ENCODE assay signal across 25 cellular contexts in the genomic region with DNA sequence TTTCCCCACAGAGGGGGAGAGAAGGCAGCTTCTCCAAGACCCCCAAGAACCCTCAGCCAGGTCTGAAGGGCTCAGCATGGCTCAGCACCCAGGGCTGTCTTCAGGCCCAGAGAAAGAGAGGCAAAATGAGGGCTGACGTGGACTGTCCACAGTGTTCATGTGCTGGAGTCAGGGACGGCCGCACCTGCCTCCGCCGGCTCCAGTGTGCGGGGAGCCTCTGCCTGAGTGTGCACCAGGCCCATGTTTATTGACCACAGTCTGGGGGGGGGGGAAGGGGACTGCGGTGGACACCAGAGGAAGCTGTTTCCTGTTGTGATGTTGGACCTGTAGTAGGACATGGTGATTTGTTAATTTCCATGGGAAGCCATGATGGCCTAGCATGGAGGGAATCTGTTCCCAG. TPM values are rescaled to one million over a fixed set of nuclear protein-coding genes. Genes with fewer than 3 reads are reported as not detected.
DNase-seq lines count a peak whose midpoint lies in the region; ATAC-seq, FAIRE-seq and TF ChIP-seq lines count a peak whose summit lies in the region.
"Had no signal": no experiment of that assay in that cellular context is flagged by ENCODE, and none has a peak within 500 bp of the region (broad histone marks: within the 10 kb centered on the region; RNA-seq: fewer than 3 reads in every experiment).

No MANE protein-coding gene starts in this region.

- H3K9ac ChIP-seq in IMR-90 (ENCODE audit: low read depth, low read length) (no peak overlapping the region), astrocyte (ENCODE audit: low read length) (no peak overlapping the region)

- TF ChIP-seq RAD21 in IMR-90 (IDR thresholded peaks at IDR 0.05; ENCODE audit: low read length), result no peak

- no peak for FAIRE-seq in astrocyte (lab: Jason Lieb, UNC)
- FAIRE-seq: endothelial cell of umbilical vein, pancreas had no signal

- H2BK15ac ChIP-seq in IMR-90 (ENCODE audit: low read depth, low read length), result no peak overlapping the region

- H3K79me2 ChIP-seq in astrocyte (ENCODE audit: insufficient read depth, low read length), result peaks cover 17% of the 10 kb centered on the region

- H3K27me3 Mint-ChIP-seq in astrocyte (ENCODE audit: low read depth, unreplicated experiment), result no peaks in the 10 kb centered on the region
- no peaks in the 10 kb centered on the region for H3K27me3 Mint-ChIP-seq in natural killer cell treated with Interleukin-12 subunit alpha and Interleukin-12 subunit beta and Interleukin-15 and Interleukin-18, amount 100 ng/mL, for 72 hours
- H3K27me3 Mint-ChIP-seq: activated B cell treated with CpG ODN at 0.5 μM for 24 hours; CD4-positive, alpha-beta T cell; stimulated activated naive B cell treated with anti-CD40 and anti-IgM and Interleukin-4, amounts not matched to agents 10 μg/mL and 1 μg/mL and 100 μg/mL, for 72 hours had no signal

- no peak overlapping the region for H2BK20ac ChIP-seq in IMR-90 (ENCODE audit: low read depth, low read length)

- no peak overlapping the region for H3K14ac ChIP-seq in IMR-90 (replicated peaks; ENCODE audit: low read depth, low read length)

- H3K4me2 ChIP-seq in IMR-90 (ENCODE audit: low read depth, low read length) (no peak overlapping the region), astrocyte (ENCODE audit: low read length) (peak overlapping the region; percentile 64)
- H3K4me2 ChIP-seq: hepatocyte had no signal

- no peak overlapping the region for H4K8ac ChIP-seq in IMR-90 (ENCODE audit: low read depth in 2 of 2, low read length in 2 of 2)

- no peak overlapping the region for H3K23ac ChIP-seq in IMR-90 (ENCODE audit: low read depth, low read length)

- TF ChIP-seq CTCF in IMR-90 (conservative IDR thresholded peaks at IDR 0.05; ENCODE audit: low read depth, low read length), result no peak
- no peak for TF ChIP-seq CTCF in astrocyte (IDR thresholded peaks at IDR 0.05; ENCODE audit: insufficient read depth, low read depth, low read length)
- TF ChIP-seq CTCF in dorsolateral prefrontal cortex (IDR thresholded peaks at IDR 0.05 in 54 of 56, conservative IDR thresholded peaks at IDR 0.05 in 2 of 56; ENCODE audit: low read depth in 1 of 56, partially characterized antibody in 56 of 56), result no peak
- no peak for TF ChIP-seq CTCF in body of pancreas (IDR thresholded peaks at IDR 0.05)

- H4K20me1 ChIP-seq in IMR-90 (ENCODE audit: insufficient read depth, low read length) (peaks cover 27% of the 10 kb centered on the region), astrocyte (ENCODE audit: insufficient read depth, low read length) (peaks cover 41% of the 10 kb centered on the region)

- DNase-seq in NCI-H510A (lab: John Stamatoyannopoulos, UW) (peak; percentile 12), NCI-H510A treated with DMSO at 0.1 percent for 48 hours (lab: John Stamatoyannopoulos, UW) (no peak), IMR-90 (no peak), astrocyte (ENCODE audit: low read depth) (no peak), dorsolateral prefrontal cortex (no peak), body of pancreas (no peak)
- DNase-seq in natural killer cell treated with Interleukin-12 subunit alpha and Interleukin-12 subunit beta and Interleukin-15 and Interleukin-18, amount 100 ng/mL, for 72 hours (ENCODE audit: low spot score), result no peak
- DNase-seq: activated B cell treated with CpG ODN at 0.5 μM for 24 hours; activated naive CD4-positive, alpha-beta T cell treated with Interleukin-2 at 50 U/mL for 16 hours; CD4-positive, alpha-beta T cell; DMS79 treated with DMSO at 0.1 percent for 48 hours; GDM1; NCI-H1105; stimulated activated naive B cell treated with anti-CD40 and anti-IgM and Interleukin-4, amounts not matched to agents 10 μg/mL and 1 μg/mL and 100 μg/mL, for 72 hours; T-helper 1 cell; upper lobe of left lung had no signal

- H3K4ac ChIP-seq in IMR-90 (ENCODE audit: low read depth, low read length), result no peak overlapping the region

- H3K4me1 Mint-ChIP-seq in astrocyte (ENCODE audit: low read depth, unreplicated experiment), result peaks cover 4% of the 10 kb centered on the region
- peaks cover 26 to 30% of the 10 kb centered on the region in 2 donors for H3K4me1 Mint-ChIP-seq in natural killer cell treated with Interleukin-12 subunit alpha and Interleukin-12 subunit beta and Interleukin-15 and Interleukin-18, amount 100 ng/mL, for 72 hours (ENCODE audit: low read depth in 2 of 2)

- no peak overlapping the region for H4K5ac ChIP-seq in IMR-90 (ENCODE audit: low read depth, low read length)

- H2AK5ac ChIP-seq in IMR-90 (ENCODE audit: low read depth, low read length), result no peak overlapping the region

- ATAC-seq in IMR-90 (ENCODE audit: low read depth), result no peak
- peak; percentile 5 to 38 for ATAC-seq in natural killer cell treated with Interleukin-12 subunit alpha and Interleukin-12 subunit beta and Interleukin-15 and Interleukin-18, amount 100 ng/mL, for 72 hours
- ATAC-seq in body of pancreas, result no peak
- ATAC-seq in GM19395 (IDR thresholded peaks at IDR 0.05; ENCODE audit: unreplicated experiment), result no peak

- no peak overlapping the region for H3K27ac ChIP-seq in IMR-90 (ENCODE audit: insufficient read depth, low read length)
- H3K27ac ChIP-seq in astrocyte (ENCODE audit: low read depth, low read length), result no peak overlapping the region
- H3K27ac ChIP-seq in dorsolateral prefrontal cortex, result no peak overlapping the region
- no peak overlapping the region for H3K27ac ChIP-seq in body of pancreas
- H3K27ac ChIP-seq: gastroesophageal sphincter, hepatocyte, pancreas, suprapubic skin, upper lobe of left lung had no signal

- H3K9me3 Mint-ChIP-seq in astrocyte (ENCODE audit: unreplicated experiment), result no peaks in the 10 kb centered on the region
- no peaks in the 10 kb centered on the region for H3K9me3 Mint-ChIP-seq in natural killer cell treated with Interleukin-12 subunit alpha and Interleukin-12 subunit beta and Interleukin-15 and Interleukin-18, amount 100 ng/mL, for 72 hours
- H3K9me3 Mint-ChIP-seq: activated B cell treated with CpG ODN at 0.5 μM for 24 hours; activated T-helper 1 cell treated with anti-CD3 and anti-CD28 coated beads, Interleukin-12 subunit alpha, Interleukin-12 subunit beta, Interleukin-2, Interleukin-4 antibody, amounts not matched to agents 30 ng/mL and 10 ng/mL and 1 ng/mL, durations not matched to agents 14 hours and 24 hours and 36 hours; CD4-positive, alpha-beta T cell; stimulated activated naive B cell treated with anti-CD40 and anti-IgM and Interleukin-4, amounts not matched to agents 10 μg/mL and 1 μg/mL and 100 μg/mL, for 72 hours had no signal

- H2BK5ac ChIP-seq in IMR-90 (ENCODE audit: low read depth, low read length, poor library complexity, severe bottlenecking), result no peak overlapping the region

- H3K9me1 ChIP-seq in IMR-90 (ENCODE audit: insufficient read depth, low read length), result peaks cover 15% of the 10 kb centered on the region; the same call in 1 of the 2 replicates

- peaks cover 7% of the 10 kb centered on the region for H3K36me3 Mint-ChIP-seq in astrocyte (ENCODE audit: low read depth, unreplicated experiment)
- H3K36me3 Mint-ChIP-seq in natural killer cell treated with Interleukin-12 subunit alpha and Interleukin-12 subunit beta and Interleukin-15 and Interleukin-18, amount 100 ng/mL, for 72 hours, result peaks cover 6% of the 10 kb centered on the region

- H3K36me3 ChIP-seq in IMR-90 (ENCODE audit: control insufficient read depth, insufficient read depth, low read length), result peaks cover 1% of the 10 kb centered on the region; the same call in 1 of the 2 replicates
- peaks cover 4% of the 10 kb centered on the region for H3K36me3 ChIP-seq in astrocyte (ENCODE audit: insufficient read depth, low read length)
- no peaks in the 10 kb centered on the region for H3K36me3 ChIP-seq in body of pancreas (replicated peaks in 1 of 2; ENCODE audit: insufficient read depth in 1 of 2, low read depth in 2 of 2)
- H3K36me3 ChIP-seq: gastroesophageal sphincter, pancreas, upper lobe of left lung had no signal

- H2AFZ ChIP-seq in IMR-90 (replicated peaks; ENCODE audit: low read length, poor library complexity) (peak overlapping the region; percentile 72), astrocyte (ENCODE audit: low read depth, low read length) (no peak overlapping the region)
- H2AFZ ChIP-seq: hepatocyte had no signal

- no peak overlapping the region for H2BK120ac ChIP-seq in IMR-90 (ENCODE audit: low read depth, low read length)

- CTCF ChIA-PET in IMR-90 (lab: Yijun Ruan, JAX), result no interaction called here

- POLR2A ChIA-PET in IMR-90 (lab: Charles Lee; ENCODE audit: unreplicated experiment), result no interaction called here

- H3K27me3 ChIP-seq in IMR-90 (ENCODE audit: control insufficient read depth, insufficient read depth, low read length) (no peaks in the 10 kb centered on the region), astrocyte (ENCODE audit: insufficient read depth, low read length) (no peaks in the 10 kb centered on the region), dorsolateral prefrontal cortex (no peaks in the 10 kb centered on the region), body of pancreas (no peaks in the 10 kb centered on the region)
- H3K27me3 ChIP-seq: hepatocyte, pancreas, upper lobe of left lung had no signal

- H3K18ac ChIP-seq in IMR-90 (ENCODE audit: low read depth, low read length), result no peak overlapping the region

- no TSS peak for BruUV-seq in IMR-90 (replicated peaks; lab: Mats Ljungman, UMichigan)

- H3K4me3 Mint-ChIP-seq in astrocyte (ENCODE audit: unreplicated experiment), result no peak overlapping the region
- no peak overlapping the region for H3K4me3 Mint-ChIP-seq in natural killer cell treated with Interleukin-12 subunit alpha and Interleukin-12 subunit beta and Interleukin-15 and Interleukin-18, amount 100 ng/mL, for 72 hours
- H3K4me3 Mint-ChIP-seq: activated B cell treated with CpG ODN at 0.5 μM for 24 hours; activated T-helper 1 cell treated with anti-CD3 and anti-CD28 coated beads, Interleukin-12 subunit alpha, Interleukin-12 subunit beta, Interleukin-2, Interleukin-4 antibody, amounts not matched to agents 30 ng/mL and 10 ng/mL and 1 ng/mL, durations not matched to agents 14 hours and 24 hours and 36 hours; CD4-positive, alpha-beta T cell; nephron progenitor cell; stimulated activated naive B cell treated with anti-CD40 and anti-IgM and Interleukin-4, amounts not matched to agents 10 μg/mL and 1 μg/mL and 100 μg/mL, for 72 hours had no signal

- no peak for TF ChIP-seq POLR2A in IMR-90 (IDR thresholded peaks at IDR 0.05; ENCODE audit: low read depth, low read length)
- TF ChIP-seq POLR2A in body of pancreas (IDR thresholded peaks at IDR 0.05), result no peak

- no peak overlapping the region for H2AK9ac ChIP-seq in IMR-90 (replicated peaks; ENCODE audit: low read depth, low read length, poor library complexity)

- in situ Hi-C loops in IMR-90 (cut with MboI; ENCODE audit: low sequenced_read_pairs), result loop anchor here (10.0 kb wide), 1 partner anchor 767 kb away; a partner anchor contains a TSS

- 80% methylated on average over 2 of the region's 7 CpGs; no CpG with 5 or more reads in 1 of the 2 experiments for WGBS in IMR-90 (ENCODE audit: extremely low coverage in 2 of 2, insufficient read length in 1 of 2), 2 experiments
- WGBS in body of pancreas, 2 donors, result 77 to 89% methylated on average over 5 to 7 of the region's 7 CpGs

- no peaks in the 10 kb centered on the region for H3K4me1 ChIP-seq in IMR-90 (ENCODE audit: control insufficient read depth, insufficient read depth, low read length)
- peaks cover 18% of the 10 kb centered on the region for H3K4me1 ChIP-seq in astrocyte (ENCODE audit: insufficient read depth, low read length)
- peaks cover 12% of the 10 kb centered on the region for H3K4me1 ChIP-seq in body of pancreas

- no peak overlapping the region for H3K4me3 ChIP-seq in IMR-90 (ENCODE audit: insufficient read depth, low read depth, low read length)
- no peak overlapping the region for H3K4me3 ChIP-seq in astrocyte (ENCODE audit: insufficient read depth, low read depth, low read length)
- H3K4me3 ChIP-seq in dorsolateral prefrontal cortex, result peak overlapping the region in 1 of 59 donors; percentile 52
- H3K4me3 ChIP-seq in body of pancreas, result no peak overlapping the region
- H3K4me3 ChIP-seq: gastroesophageal sphincter, hepatocyte, lung, pancreas, suprapubic skin, upper lobe of left lung had no signal

- H3K79me1 ChIP-seq in IMR-90 (ENCODE audit: low read depth in 1 of 2, low read length in 2 of 2), result peaks cover 17 to 25% of the 10 kb centered on the region in 2 experiments

- no peak overlapping the region for H3K56ac ChIP-seq in IMR-90 (ENCODE audit: extremely low read depth, insufficient read depth, low read length)

- H3K9me3 ChIP-seq in IMR-90 (ENCODE audit: control insufficient read depth, insufficient read depth, low read length) (no peaks in the 10 kb centered on the region), astrocyte (ENCODE audit: insufficient read depth, low read depth, low read length) (no peaks in the 10 kb centered on the region), body of pancreas (no peaks in the 10 kb centered on the region)
- H3K9me3 ChIP-seq: gastroesophageal sphincter, pancreas, suprapubic skin, upper lobe of left lung had no signal

- intact Hi-C loops in IMR-90 (cut with micrococcal nuclease) (no loop called here), dorsolateral prefrontal cortex (cut with DNase I) (loop anchor here in 1 of 2 donors (5.0 to 10.0 kb wide), 3 partner anchors 629 to 1747 kb away; a partner anchor contains a TSS), body of pancreas (cut with DNase I) (no loop called here)

- dilution Hi-C loops in IMR-90 (cut with HindIII; ENCODE audit: low sequenced_read_pairs, unreplicated experiment), result no loop called here

- no peak overlapping the region for H3K27ac Mint-ChIP-seq in astrocyte (ENCODE audit: unreplicated experiment)
- no peak overlapping the region for H3K27ac Mint-ChIP-seq in natural killer cell treated with Interleukin-12 subunit alpha and Interleukin-12 subunit beta and Interleukin-15 and Interleukin-18, amount 100 ng/mL, for 72 hours
- H3K27ac Mint-ChIP-seq: activated B cell treated with CpG ODN at 0.5 μM for 24 hours; activated T-helper 1 cell treated with anti-CD3 and anti-CD28 coated beads, Interleukin-12 subunit alpha, Interleukin-12 subunit beta, Interleukin-2, Interleukin-4 antibody, amounts not matched to agents 30 ng/mL and 10 ng/mL and 1 ng/mL, durations not matched to agents 14 hours and 24 hours and 36 hours; CD4-positive, alpha-beta T cell; stimulated activated naive B cell treated with anti-CD40 and anti-IgM and Interleukin-4, amounts not matched to agents 10 μg/mL and 1 μg/mL and 100 μg/mL, for 72 hours had no signal

- no peak overlapping the region for H4K91ac ChIP-seq in IMR-90 (ENCODE audit: insufficient read depth, low read depth, low read length)

RNA-seq across cellular contexts. Expression of a gene that starts 6.9 kb away (rescaled TPM):
- total RNA-seq in IMR-90 (2012; rRNA removed) (2.2 TPM in 2 replicates), astrocyte (3.1 and 4.8 TPM in 2 replicates), dorsolateral prefrontal cortex (10 to 100 TPM in 12 of 120 experiments, 1 to 10 TPM in 108; 4.4 to 12.1 (median 8.0) TPM), body of pancreas (1 to 10 TPM; 7.3 to 7.9 TPM)
- 4.3 and 5.3 TPM in 2 replicates for polyA plus RNA-seq in IMR-90 (2012; rRNA removed)
- polyA plus RNA-seq in IMR-90 (2012; cell fraction: cytosol; rRNA removed), result 3.0 and 5.1 TPM in 2 replicates
- polyA plus RNA-seq in IMR-90 (2012; cell fraction: nucleus; rRNA removed; ENCODE audit: low replicate concordance), result 3.7 and 8.0 TPM in 2 replicates
- total RNA-seq in natural killer cell treated with Interleukin-12 subunit alpha and Interleukin-12 subunit beta and Interleukin-15 and Interleukin-18, amount 100 ng/mL, for 72 hours, result 10 to 100 TPM; 10.5 to 22.6 TPM

RNA-seq across cellular contexts. Expression of a gene that starts 16.6 kb away (rescaled TPM):
- total RNA-seq in IMR-90 (2012; rRNA removed) (4.7 and 7.0 TPM in 2 replicates), astrocyte (7.1 and 8.8 TPM in 2 replicates), dorsolateral prefrontal cortex (10 to 100 TPM; 12.5 to 49.2 (median 28.7) TPM), body of pancreas (10 to 100 TPM in 1 of 2 donors, 1 to 10 TPM in 1; 7.0 to 16.5 TPM)
- 14.5 and 14.6 TPM in 2 replicates for polyA plus RNA-seq in IMR-90 (2012; rRNA removed)
- 9.2 and 13.0 TPM in 2 replicates for polyA plus RNA-seq in IMR-90 (2012; cell fraction: cytosol; rRNA removed)
- polyA plus RNA-seq in IMR-90 (2012; cell fraction: nucleus; rRNA removed; ENCODE audit: low replicate concordance), result 33.5 and 35.9 TPM in 2 replicates
- 10 to 100 TPM in 1 of 2 donors, 1 to 10 TPM in 1; 5.2 to 16.8 TPM for total RNA-seq in natural killer cell treated with Interleukin-12 subunit alpha and Interleukin-12 subunit beta and Interleukin-15 and Interleukin-18, amount 100 ng/mL, for 72 hours

Comparison
In these comparisons a context has a peak if more than half of its experiments do, and no peak if none do; other contexts are left out.
1. ATAC-seq: peak in natural killer cell treated with Interleukin-12 subunit alpha and Interleukin-12 subunit beta and Interleukin-15 and Interleukin-18, amount 100 ng/mL, for 72 hours (2 of 2); none in IMR-90 (single experiment), body of pancreas (single experiment) and GM19395 (single experiment).